16 cellular contexts compared by ENCODE assay signal in genomic region chr21:31444061-31444460, GRCh38.
A peak's percentile ranks its signal among the peaks of the same experiment; 100 is the strongest.
DNase-seq lines count a peak whose midpoint lies in the region; TF ChIP-seq lines count a peak whose summit lies in the region.
"Had no signal": no experiment of that assay in that cellular context is flagged by ENCODE, and none has a peak within 500 bp of the region (broad histone marks: within the 10 kb centered on the region; RNA-seq: fewer than 3 reads in every experiment).

No MANE protein-coding gene starts in this region.

- DNase-seq in activated CD8-positive, alpha-beta memory T cell treated with anti-CD3 and anti-CD28 coated beads, Interleukin-2, amount 50 U/mL, for 4 hours, result peak; percentile 52
- no peak for DNase-seq in activated CD8-positive, alpha-beta memory T cell treated with anti-CD3 and anti-CD28 coated beads for 24 hours
- peak; percentile 58 for DNase-seq in MV-4-11 (lab: John Stamatoyannopoulos, UW)
- DNase-seq in fibroblast of the aortic adventitia (ENCODE audit: low read depth), result peak; percentile 3
- DNase-seq in pons (ENCODE audit: low spot score), result peak; percentile 42
- DNase-seq in osteoblast (ENCODE audit: insufficient read length, low spot score, missing footprints), result no peak
- DNase-seq in NCI-H524 (lab: John Stamatoyannopoulos, UW), result no peak
- no peak for DNase-seq in glomerular visceral epithelial cell (ENCODE audit: extremely low spot score)
- DNase-seq: activated T-cell treated with anti-CD3 and anti-CD28 coated beads, Interleukin-2, amount 50 U/mL, for 24 hours; COR-L47; NCI-H510A treated with DMSO at 0.1 percent for 48 hours; stimulated activated CD4-positive, alpha-beta T cell treated with anti-CD3 and anti-CD28 coated beads, Interleukin-2, amount 100 ng/mL, for 24 hours had no signal

- H4K20me1 ChIP-seq in osteoblast (ENCODE audit: insufficient read depth, low read length), result no peaks in the 10 kb centered on the region

- no peaks in the 10 kb centered on the region for H3K36me3 ChIP-seq in osteoblast (ENCODE audit: insufficient read depth, low read length)
- H3K36me3 ChIP-seq: Peyer's patch had no signal

- H3K4me3 ChIP-seq in fibroblast of the aortic adventitia (ENCODE audit: low read depth, low read length), result no peak overlapping the region
- no peak overlapping the region for H3K4me3 ChIP-seq in osteoblast (ENCODE audit: insufficient read depth, low read length)
- H3K4me3 ChIP-seq: A549, Peyer's patch, tibial artery had no signal

- H3K27me3 ChIP-seq in osteoblast (ENCODE audit: insufficient read depth, low read length), result no peaks in the 10 kb centered on the region
- H3K27me3 ChIP-seq: Peyer's patch, tibial artery had no signal

- no peak for TF ChIP-seq CTCF in fibroblast of the aortic adventitia (IDR thresholded peaks at IDR 0.05; ENCODE audit: insufficient read depth, low read length)
- no peak for TF ChIP-seq CTCF in osteoblast (IDR thresholded peaks at IDR 0.05; ENCODE audit: extremely low read depth, low read depth, low read length)

- no peak overlapping the region for H2AFZ ChIP-seq in osteoblast (ENCODE audit: low read length)

- H3K4me1 ChIP-seq in osteoblast (ENCODE audit: insufficient read depth, low read length), result no peaks in the 10 kb centered on the region
- H3K4me1 ChIP-seq: A549, Peyer's patch, tibial artery had no signal

- no peak overlapping the region for H3K4me2 ChIP-seq in osteoblast (ENCODE audit: insufficient read depth, low read length)
- H3K4me2 ChIP-seq: A549 had no signal

- H3K9me3 ChIP-seq in osteoblast (ENCODE audit: low read depth, low read length), result peaks cover 2% of the 10 kb centered on the region

- H3K27ac ChIP-seq in osteoblast (ENCODE audit: low read depth, low read length), result no peak overlapping the region
- H3K27ac ChIP-seq: A549, epithelial cell of prostate, Peyer's patch, tibial artery had no signal

- no peaks in the 10 kb centered on the region for H3K79me2 ChIP-seq in osteoblast (ENCODE audit: insufficient read depth, low read length)

Comparison
In these comparisons a context has a peak if more than half of its experiments do, and no peak if none do; other contexts are left out.
1. DNase-seq: peak in activated CD8-positive, alpha-beta memory T cell treated with anti-CD3 and anti-CD28 coated beads, Interleukin-2, amount 50 U/mL, for 4 hours (single experiment), MV-4-11 (single experiment), fibroblast of the aortic adventitia (single experiment) and pons (single experiment); none in activated CD8-positive, alpha-beta memory T cell treated with anti-CD3 and anti-CD28 coated beads for 24 hours (single experiment), osteoblast (single experiment), NCI-H524 (0 of 2) and glomerular visceral epithelial cell (single experiment).